In genomic region chr9:71793386-71794105, GRCh38 we compare ENCODE assay signal across 9 cellular contexts. TPM values are rescaled to one million over a fixed set of nuclear protein-coding genes. Genes with fewer than 3 reads are reported as not detected.
A peak's percentile ranks its signal among the peaks of the same experiment; 100 is the strongest.
DNase-seq lines count a peak whose midpoint lies in the region; ATAC-seq and TF ChIP-seq lines count a peak whose summit lies in the region.
"Had no signal": no experiment of that assay in that cellular context is flagged by ENCODE, and none has a peak within 500 bp of the region (broad histone marks: within the 10 kb centered on the region; RNA-seq: fewer than 3 reads in every experiment).

No MANE protein-coding gene starts in this region.

- no peak overlapping the region for H3K4me3 ChIP-seq in testis

- TF ChIP-seq CTCF in CD4-positive, alpha-beta T cell (IDR thresholded peaks at IDR 0.05): no peak
- TF ChIP-seq CTCF in testis (IDR thresholded peaks at IDR 0.05): no peak

- peak overlapping the region; percentile 94 for H3K27ac Mint-ChIP-seq in CD4-positive, alpha-beta T cell
- H3K27ac Mint-ChIP-seq in T-cell: peak overlapping the region; percentile 99 to 100

- H3K27me3 ChIP-seq in CD4-positive, alpha-beta T cell (ENCODE audit: control insufficient read depth, insufficient read depth, low read length): no peaks in the 10 kb centered on the region
- no peaks in the 10 kb centered on the region for H3K27me3 ChIP-seq in testis

- POLR2A ChIA-PET in CD4-positive, alpha-beta T cell (lab: Charles Lee): interaction anchor here (0.6 to 8.5 kb wide), 9 partner anchors 10 to 572 kb away, joined by 3 to 140 read pairs (median 7); partner anchors contain the start of genes ABHD17B, C9orf85, CEMIP2 and ZFAND5
- POLR2A ChIA-PET in T-cell (lab: Charles Lee): interaction anchor here (0.5 to 1.8 kb wide), 3 partner anchors 10 to 1467 kb away, joined by 5 to 6 read pairs (median 5); no protein-coding TSS in a partner anchor

- H3K27me3 Mint-ChIP-seq in CD4-positive, alpha-beta T cell: no peaks in the 10 kb centered on the region
- H3K27me3 Mint-ChIP-seq in T-cell: no peaks in the 10 kb centered on the region

- no peaks in the 10 kb centered on the region for H3K9me3 ChIP-seq in CD4-positive, alpha-beta T cell (ENCODE audit: control insufficient read depth, low read length)
- H3K9me3 ChIP-seq in testis: no peaks in the 10 kb centered on the region

- H3K9me3 Mint-ChIP-seq in CD4-positive, alpha-beta T cell: no peaks in the 10 kb centered on the region
- peaks cover 0 to 9% (median 0%) of the 10 kb centered on the region in 3 donors for H3K9me3 Mint-ChIP-seq in T-cell

- CTCF ChIA-PET in CD4-positive, alpha-beta T cell (lab: Charles Lee): interaction anchor here (1.8 to 2.8 kb wide), 3 partner anchors 10 to 25 kb away, joined by 5 to 15 read pairs (median 8); partner anchors contain the start of gene CEMIP2
- CTCF ChIA-PET in T-cell (lab: Charles Lee): interaction anchor here in 1 of 2 donors (0.8 kb wide), 1 partner anchor 118 kb away, joined by 4 read pairs; the partner anchor contains the start of genes ABHD17B and C9orf85

- H3K36me3 Mint-ChIP-seq in CD4-positive, alpha-beta T cell (ENCODE audit: low read depth): no peaks in the 10 kb centered on the region
- no peaks in the 10 kb centered on the region for H3K36me3 Mint-ChIP-seq in T-cell

- DNase-seq in CD4-positive, alpha-beta T cell: no peak
- DNase-seq in T-cell (no peak), kidney glomerular epithelial cell (lab: John Stamatoyannopoulos, UW) (peak; percentile 93), testis (no peak), NCI-H510A treated with DMSO at 0.1 percent for 48 hours (lab: John Stamatoyannopoulos, UW) (no peak)
- DNase-seq: NCI-H526 treated with DMSO at 0.1 percent for 48 hours had no signal

- no peak for TF ChIP-seq POLR2A in testis (IDR thresholded peaks at IDR 0.05)

- H3K4me1 Mint-ChIP-seq in CD4-positive, alpha-beta T cell (ENCODE audit: low read depth): peaks cover 72% of the 10 kb centered on the region
- peaks cover 65 to 73% (median 72%) of the 10 kb centered on the region in 3 donors for H3K4me1 Mint-ChIP-seq in T-cell

- no peaks in the 10 kb centered on the region for H3K36me3 ChIP-seq in testis (ENCODE audit: low read depth, missing control alignments)

- peak overlapping the region; percentile 66 for H3K4me3 Mint-ChIP-seq in CD4-positive, alpha-beta T cell
- peak overlapping the region in 1 of 3 donors; percentile 71 for H3K4me3 Mint-ChIP-seq in T-cell

- WGBS in testis, 2 donors: 88 to 90% methylated on average over 2 of the region's 2 CpGs

- ATAC-seq in CD4-positive, alpha-beta T cell (ENCODE audit: poor library complexity): no peak
- peak; percentile 33 for ATAC-seq in GM21825 (IDR thresholded peaks at IDR 0.05; ENCODE audit: unreplicated experiment)
- no peak for ATAC-seq in T-cell (replicated peaks in 1 of 4)
- ATAC-seq in esophagus mucosa: no peak
- no peak for ATAC-seq in HG03457 (IDR thresholded peaks at IDR 0.05; ENCODE audit: unreplicated experiment)

- H3K27ac ChIP-seq in CD4-positive, alpha-beta T cell (ENCODE audit: low read depth, low read length): peak overlapping the region; percentile 46
- no peak overlapping the region for H3K27ac ChIP-seq in testis

- H3K4me1 ChIP-seq in testis: no peaks in the 10 kb centered on the region

- intact Hi-C loops in CD4-positive, alpha-beta T cell (cut with DNase I, micrococcal nuclease): loop anchor here (2.0 to 5.0 kb wide), 2 partner anchors 117 to 574 kb away; partner anchors contain the start of genes ABHD17B (in 1 of the 2), C9orf85 (in 1 of the 2) and ZFAND5 (in 1 of the 2)
- intact Hi-C loops in testis (cut with DNase I; ENCODE audit: low total_unique reads): no loop called here

RNA-seq across cellular contexts. Expression of gene CEMIP2, which starts 25.2 kb away (rescaled TPM):
- total RNA-seq in CD4-positive, alpha-beta T cell: 100 to 1,000 TPM; 301 to 305 TPM
- total RNA-seq in T-cell (100 to 1,000 TPM in 2 of 5 donors, 10 to 100 TPM in 3; 82.1 to 285 (median 90.8) TPM), esophagus mucosa (10.1 TPM), testis (100 to 1,000 TPM; 109 to 146 TPM)
- polyA plus RNA-seq in testis (ENCODE audit: insufficient read depth, low read depth, low replicate concordance): 18.3 TPM
